ENCODE assay signal across 10 cellular contexts in genomic region chr1:24952413-24952841, GRCh38. TPM values are rescaled to one million over a fixed set of nuclear protein-coding genes. Genes with fewer than 3 reads are reported as not detected.
DNase-seq lines count a peak whose midpoint lies in the region; ATAC-seq and TF ChIP-seq lines count a peak whose summit lies in the region.
"Had no signal": no experiment of that assay in that cellular context is flagged by ENCODE, and none has a peak within 500 bp of the region (broad histone marks: within the 10 kb centered on the region; RNA-seq: fewer than 3 reads in every experiment).

No MANE protein-coding gene starts in this region.

- in situ Hi-C loops in GM13976 (cut with MboI; ENCODE audit: low sequenced_read_pairs, unreplicated experiment): no loop called here

- DNase-seq in CD4-positive, alpha-beta memory T cell: peak; percentile 42 to 64 (median 54)
- no peak for DNase-seq in GM13976 (ENCODE audit: low spot score)
- DNase-seq in SKM-1 treated with dmso at 0.1 percent for 144 hours (lab: John Stamatoyannopoulos, UW; ENCODE audit: unreplicated experiment): peak; percentile 46
- no peak for DNase-seq in choroid plexus epithelial cell (ENCODE audit: low read depth)
- DNase-seq in right cardiac atrium: no peak
- no peak for DNase-seq in sigmoid colon
- DNase-seq: NCI-H1105 had no signal

- peak; percentile 9 for TF ChIP-seq CTCF in GM13976 (IDR thresholded peaks at IDR 0.05; ENCODE audit: borderline replicate concordance, control extremely low read depth, extremely low read depth, insufficient read depth, missing control alignments)
- TF ChIP-seq CTCF in choroid plexus epithelial cell (conservative IDR thresholded peaks at IDR 0.05; ENCODE audit: low read depth, low read length): peak; percentile 8
- TF ChIP-seq CTCF in sigmoid colon (IDR thresholded peaks at IDR 0.05): no peak

- POLR2A ChIA-PET in CD4-positive, alpha-beta memory T cell (lab: Charles Lee; ENCODE audit: partially characterized antibody): interaction anchor here (0.6 to 2.2 kb wide), 12 partner anchors 10 to 104 kb away, joined by 3 to 12 read pairs (median 4); no protein-coding TSS in a partner anchor

- CTCF ChIA-PET in CD4-positive, alpha-beta memory T cell (lab: Charles Lee; ENCODE audit: partially characterized antibody): interaction anchor here (1.0 to 4.4 kb wide), 9 partner anchors 12 to 104 kb away, joined by 3 to 35 read pairs (median 4); no protein-coding TSS in a partner anchor

- H3K4me3 Mint-ChIP-seq in CD4-positive, alpha-beta memory T cell: peak overlapping the region in 7 of 8 donors; percentile 1 to 77 (median 61)

- H3K27me3 ChIP-seq in CD4-positive, alpha-beta memory T cell (ENCODE audit: insufficient read depth, low read length): no peaks in the 10 kb centered on the region
- H3K27me3 ChIP-seq in right cardiac atrium (ENCODE audit: control insufficient read depth, insufficient read depth): no peaks in the 10 kb centered on the region
- no peaks in the 10 kb centered on the region for H3K27me3 ChIP-seq in sigmoid colon

- peaks cover 27 to 57% (median 46%) of the 10 kb centered on the region in 4 donors for H3K4me1 Mint-ChIP-seq in CD4-positive, alpha-beta memory T cell

- peaks cover 50% of the 10 kb centered on the region for H3K4me1 ChIP-seq in CD4-positive, alpha-beta memory T cell (ENCODE audit: insufficient read depth, low read length)
- H3K4me1 ChIP-seq in right cardiac atrium (ENCODE audit: control insufficient read depth, insufficient read depth, low read length) (no peaks in the 10 kb centered on the region), sigmoid colon (no peaks in the 10 kb centered on the region)

- peak overlapping the region; percentile 8 to 89 (median 61) for H3K27ac Mint-ChIP-seq in CD4-positive, alpha-beta memory T cell

- H3K27ac ChIP-seq in CD4-positive, alpha-beta memory T cell (ENCODE audit: low read depth, low read length): no peak overlapping the region
- no peak overlapping the region for H3K27ac ChIP-seq in right cardiac atrium (ENCODE audit: low read length)
- H3K27ac ChIP-seq in sigmoid colon: no peak overlapping the region
- H3K27ac ChIP-seq: RWPE1 had no signal

- no peaks in the 10 kb centered on the region for H3K36me3 ChIP-seq in CD4-positive, alpha-beta memory T cell (ENCODE audit: insufficient read depth, low read length)
- H3K36me3 ChIP-seq in sigmoid colon: no peaks in the 10 kb centered on the region

- WGBS in right cardiac atrium: 38% methylated on average over 5 of the region's 5 CpGs
- WGBS in sigmoid colon, 2 donors: 36 to 39% methylated on average over 5 of the region's 5 CpGs

- no peak for TF ChIP-seq EP300 in sigmoid colon (IDR thresholded peaks at IDR 0.05)

- no peaks in the 10 kb centered on the region for H3K27me3 Mint-ChIP-seq in CD4-positive, alpha-beta memory T cell

- H3K4me3 ChIP-seq in CD4-positive, alpha-beta memory T cell (ENCODE audit: low read length in 2 of 2): no peak overlapping the region
- H3K4me3 ChIP-seq in choroid plexus epithelial cell (ENCODE audit: low read depth, low read length) (no peak overlapping the region), right cardiac atrium (ENCODE audit: low read length) (no peak overlapping the region), sigmoid colon (no peak overlapping the region)

- intact Hi-C loops in CD4-positive, alpha-beta memory T cell (cut with micrococcal nuclease): no loop called here
- intact Hi-C loops in right cardiac atrium (cut with DNase I) (no loop called here), sigmoid colon (cut with DNase I) (no loop called here)

- TF ChIP-seq POLR2A in sigmoid colon (IDR thresholded peaks at IDR 0.05): no peak

- ATAC-seq in HG03135 (IDR thresholded peaks at IDR 0.05; ENCODE audit: unreplicated experiment) (no peak), right cardiac atrium (no peak), GM19397 (IDR thresholded peaks at IDR 0.05; ENCODE audit: unreplicated experiment) (no peak)

- no peaks in the 10 kb centered on the region for H3K9me3 ChIP-seq in CD4-positive, alpha-beta memory T cell (ENCODE audit: control insufficient read depth in 1 of 2, low read length in 2 of 2)
- no peaks in the 10 kb centered on the region for H3K9me3 ChIP-seq in right cardiac atrium (ENCODE audit: control insufficient read depth, low read length)
- no peaks in the 10 kb centered on the region for H3K9me3 ChIP-seq in sigmoid colon

- peaks cover 0 to 5% of the 10 kb centered on the region in 2 donors for H3K36me3 Mint-ChIP-seq in CD4-positive, alpha-beta memory T cell

- no peaks in the 10 kb centered on the region for H3K9me3 Mint-ChIP-seq in CD4-positive, alpha-beta memory T cell

RNA-seq across cellular contexts. Expression of gene RUNX3, which starts 22.4 kb away (rescaled TPM):
- 100 to 1,000 TPM; 105 to 112 TPM for total RNA-seq in CD4-positive, alpha-beta memory T cell
- polyA plus RNA-seq in CD4-positive, alpha-beta memory T cell: 10 to 100 TPM; 12.5 to 50.8 TPM
- total RNA-seq in right cardiac atrium: 1 to 10 TPM in 2 of 4 donors, under 1 TPM in 2; 0.79 to 1.8 (median 0.96) TPM
- 0.34 TPM for polyA plus RNA-seq in right cardiac atrium
- 1 to 10 TPM in 1 of 4 donors, under 1 TPM in 2, not detected in 1; 0.36 to 1.2 (median 0.49) TPM for total RNA-seq in sigmoid colon
- polyA plus RNA-seq in sigmoid colon: 10 to 100 TPM in 1 of 3 donors, 1 to 10 TPM in 2; 1.2 to 18.0 (median 3.7) TPM

Comparison
In these comparisons a context has a peak if more than half of its experiments do, and no peak if none do; other contexts are left out.
1. DNase-seq: peak in CD4-positive, alpha-beta memory T cell (5 of 5) and SKM-1 treated with dmso at 0.1 percent for 144 hours (single experiment); none in GM13976 (single experiment), choroid plexus epithelial cell (single experiment), right cardiac atrium (0 of 3) and sigmoid colon (single experiment).
2. CTCF ChIP-seq: peak in GM13976 (single experiment) and choroid plexus epithelial cell (single experiment); none in sigmoid colon (0 of 4).
3. RNA of gene RUNX3, which starts 22.4 kb away (total RNA-seq): 105 to 112 TPM in CD4-positive, alpha-beta memory T cell; 0.79 to 1.8 TPM in right cardiac atrium and 0.36 to 1.2 TPM in sigmoid colon; every median in the first group is over 10 times any median in the second.